8 cellular contexts compared by ENCODE assay signal in the genomic region with DNA sequence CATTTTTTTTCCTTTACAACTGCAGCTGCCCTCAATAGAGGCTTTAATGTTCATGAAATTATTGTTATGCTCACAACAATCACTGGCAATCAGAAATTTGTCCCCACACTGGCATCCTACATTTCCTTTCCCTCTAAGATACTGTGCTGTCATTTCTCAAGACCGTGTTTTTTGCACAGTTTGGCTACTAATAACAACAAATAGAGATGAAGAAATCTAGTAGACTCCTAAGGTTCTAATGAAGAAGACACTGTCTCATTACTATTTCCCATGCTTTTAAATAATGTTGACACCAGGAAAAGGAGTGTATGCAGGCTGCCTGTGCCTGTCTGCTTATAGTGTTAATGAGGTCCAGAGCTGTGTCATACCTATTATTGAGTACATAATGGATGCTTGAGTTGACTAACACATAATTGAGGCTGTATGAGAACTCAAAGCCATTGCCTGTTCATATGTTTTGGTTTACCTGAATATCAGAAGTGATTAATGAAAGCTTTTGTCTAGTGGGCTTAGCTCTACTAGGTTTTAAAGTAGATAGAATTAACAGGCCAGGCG. TPM values are rescaled to one million over a fixed set of nuclear protein-coding genes. Genes with fewer than 3 reads are reported as not detected.
DNase-seq lines count a peak whose midpoint lies in the region; TF ChIP-seq lines count a peak whose summit lies in the region.

No MANE protein-coding gene starts in this region.

- H3K36me3 Mint-ChIP-seq in activated CD4-positive, alpha-beta T cell treated with anti-CD3 and anti-CD28 coated beads, Interleukin-2, amount 10 ng/mL, durations not matched to agents 24 days and 14 days (ENCODE audit: low read depth), result peaks cover 16% of the 10 kb centered on the region
- peaks cover 23% of the 10 kb centered on the region for H3K36me3 Mint-ChIP-seq in activated CD4-positive, alpha-beta memory T cell treated with anti-CD3 and anti-CD28 coated beads, Interleukin-2, amount 10 ng/mL, durations not matched to agents 7 days and 5 days (ENCODE audit: low read depth)
- H3K36me3 Mint-ChIP-seq in glutamatergic neuron (ENCODE audit: unreplicated experiment), result peaks cover 4% of the 10 kb centered on the region

- peak overlapping the region; percentile 90 for H3K4me3 Mint-ChIP-seq in activated CD4-positive, alpha-beta T cell treated with anti-CD3 and anti-CD28 coated beads, Interleukin-2, amount 10 ng/mL, durations not matched to agents 24 days and 14 days
- peak overlapping the region; percentile 96 for H3K4me3 Mint-ChIP-seq in activated CD4-positive, alpha-beta memory T cell treated with anti-CD3 and anti-CD28 coated beads, Interleukin-2, amount 10 ng/mL, durations not matched to agents 7 days and 5 days
- peak overlapping the region; percentile 20 for H3K4me3 Mint-ChIP-seq in glutamatergic neuron (ENCODE audit: unreplicated experiment)

- no peak for DNase-seq in activated CD4-positive, alpha-beta T cell treated with anti-CD3 and anti-CD28 coated beads, Interleukin-2, amount 10 ng/mL, durations not matched to agents 24 days and 14 days
- no peak for DNase-seq in activated CD4-positive, alpha-beta T cell treated with anti-CD3 and anti-CD28 coated beads for 48 hours
- no peak for DNase-seq in activated CD4-positive, alpha-beta memory T cell treated with anti-CD3 and anti-CD28 coated beads, Interleukin-2, amount 10 ng/mL, durations not matched to agents 7 days and 5 days
- DNase-seq in glutamatergic neuron (no peak), nucleus accumbens (lab: John Stamatoyannopoulos, UW) (no peak), Ammon's horn (ENCODE audit: low spot score) (no peak), foreskin melanocyte (no peak)

- H3K4me1 Mint-ChIP-seq in activated CD4-positive, alpha-beta T cell treated with anti-CD3 and anti-CD28 coated beads, Interleukin-2, amount 10 ng/mL, durations not matched to agents 24 days and 14 days, result peaks cover 38% of the 10 kb centered on the region
- peaks cover 43% of the 10 kb centered on the region for H3K4me1 Mint-ChIP-seq in activated CD4-positive, alpha-beta memory T cell treated with anti-CD3 and anti-CD28 coated beads, Interleukin-2, amount 10 ng/mL, durations not matched to agents 7 days and 5 days
- peaks cover 4% of the 10 kb centered on the region for H3K4me1 Mint-ChIP-seq in glutamatergic neuron (ENCODE audit: low read depth, unreplicated experiment)

- H3K27ac ChIP-seq in temporal lobe (ENCODE audit: low read depth, low read length), result peak overlapping the region; percentile 2

- intact Hi-C loops in activated CD4-positive, alpha-beta T cell treated with anti-CD3 and anti-CD28 coated beads, Interleukin-2, amount 10 ng/mL, durations not matched to agents 24 days and 14 days (cut with micrococcal nuclease), result loop anchor here (5.0 kb wide), 1 partner anchor 577 kb away; no protein-coding TSS in a partner anchor

- no peak for TF ChIP-seq CTCF in glutamatergic neuron (IDR thresholded peaks at IDR 0.05; ENCODE audit: partially characterized antibody, unreplicated experiment)

- CTCF ChIA-PET in activated CD4-positive, alpha-beta memory T cell treated with anti-CD3 and anti-CD28 coated beads, Interleukin-2, amount 10 ng/mL, durations not matched to agents 7 days and 5 days (lab: Charles Lee), result interaction anchor here (1.1 to 3.2 kb wide), 4 partner anchors 55 to 126 kb away, joined by 3 to 18 read pairs (median 8); a partner anchor contains a TSS

- H3K27ac Mint-ChIP-seq in activated CD4-positive, alpha-beta T cell treated with anti-CD3 and anti-CD28 coated beads, Interleukin-2, amount 10 ng/mL, durations not matched to agents 24 days and 14 days, result peak overlapping the region; percentile 97
- H3K27ac Mint-ChIP-seq in activated CD4-positive, alpha-beta memory T cell treated with anti-CD3 and anti-CD28 coated beads, Interleukin-2, amount 10 ng/mL, durations not matched to agents 7 days and 5 days, result peak overlapping the region; percentile 97
- H3K27ac Mint-ChIP-seq in glutamatergic neuron (ENCODE audit: unreplicated experiment), result no peak overlapping the region

- H3K27me3 Mint-ChIP-seq in activated CD4-positive, alpha-beta T cell treated with anti-CD3 and anti-CD28 coated beads, Interleukin-2, amount 10 ng/mL, durations not matched to agents 24 days and 14 days, result no peaks in the 10 kb centered on the region
- no peaks in the 10 kb centered on the region for H3K27me3 Mint-ChIP-seq in activated CD4-positive, alpha-beta memory T cell treated with anti-CD3 and anti-CD28 coated beads, Interleukin-2, amount 10 ng/mL, durations not matched to agents 7 days and 5 days
- peaks cover 7% of the 10 kb centered on the region for H3K27me3 Mint-ChIP-seq in glutamatergic neuron (ENCODE audit: unreplicated experiment)

- no peaks in the 10 kb centered on the region for H3K9me3 Mint-ChIP-seq in activated CD4-positive, alpha-beta T cell treated with anti-CD3 and anti-CD28 coated beads, Interleukin-2, amount 10 ng/mL, durations not matched to agents 24 days and 14 days
- H3K9me3 Mint-ChIP-seq in activated CD4-positive, alpha-beta memory T cell treated with anti-CD3 and anti-CD28 coated beads, Interleukin-2, amount 10 ng/mL, durations not matched to agents 7 days and 5 days, result peaks cover 4% of the 10 kb centered on the region
- peaks cover 10% of the 10 kb centered on the region for H3K9me3 Mint-ChIP-seq in glutamatergic neuron (ENCODE audit: unreplicated experiment)

- POLR2A ChIA-PET in activated CD4-positive, alpha-beta memory T cell treated with anti-CD3 and anti-CD28 coated beads, Interleukin-2, amount 10 ng/mL, durations not matched to agents 7 days and 5 days (lab: Charles Lee), result interaction anchor here (0.6 to 4.1 kb wide), 13 partner anchors 10 to 1018 kb away, joined by 3 to 91 read pairs (median 4); a partner anchor contains a TSS

RNA-seq across cellular contexts. Expression of a gene that starts 1.5 kb away (rescaled TPM):
- 151 and 156 TPM in 2 replicates for total RNA-seq in activated CD4-positive, alpha-beta T cell treated with anti-CD3 and anti-CD28 coated beads, Interleukin-2, amount 10 ng/mL, durations not matched to agents 24 days and 14 days
- 10 to 100 TPM; 80.1 to 88.5 TPM for total RNA-seq in activated CD4-positive, alpha-beta memory T cell treated with anti-CD3 and anti-CD28 coated beads, Interleukin-2, amount 10 ng/mL, durations not matched to agents 7 days and 5 days
- total RNA-seq in glutamatergic neuron (ENCODE audit: unreplicated experiment), result 92.8 TPM
- total RNA-seq in temporal lobe, result 174 TPM

Comparison
In these comparisons a context has a peak if more than half of its experiments do, and no peak if none do; other contexts are left out.
1. H3K4me3 Mint-ChIP-seq: peak in every context shown above with its lines; median percentile 96 in activated CD4-positive, alpha-beta memory T cell treated with anti-CD3 and anti-CD28 coated beads, Interleukin-2, amount 10 ng/mL, durations not matched to agents 7 days and 5 days; 90 in activated CD4-positive, alpha-beta T cell treated with anti-CD3 and anti-CD28 coated beads, Interleukin-2, amount 10 ng/mL, durations not matched to agents 24 days and 14 days; 20 in glutamatergic neuron.